ENCODE assay signal across 1 cellular context in the genomic region with DNA sequence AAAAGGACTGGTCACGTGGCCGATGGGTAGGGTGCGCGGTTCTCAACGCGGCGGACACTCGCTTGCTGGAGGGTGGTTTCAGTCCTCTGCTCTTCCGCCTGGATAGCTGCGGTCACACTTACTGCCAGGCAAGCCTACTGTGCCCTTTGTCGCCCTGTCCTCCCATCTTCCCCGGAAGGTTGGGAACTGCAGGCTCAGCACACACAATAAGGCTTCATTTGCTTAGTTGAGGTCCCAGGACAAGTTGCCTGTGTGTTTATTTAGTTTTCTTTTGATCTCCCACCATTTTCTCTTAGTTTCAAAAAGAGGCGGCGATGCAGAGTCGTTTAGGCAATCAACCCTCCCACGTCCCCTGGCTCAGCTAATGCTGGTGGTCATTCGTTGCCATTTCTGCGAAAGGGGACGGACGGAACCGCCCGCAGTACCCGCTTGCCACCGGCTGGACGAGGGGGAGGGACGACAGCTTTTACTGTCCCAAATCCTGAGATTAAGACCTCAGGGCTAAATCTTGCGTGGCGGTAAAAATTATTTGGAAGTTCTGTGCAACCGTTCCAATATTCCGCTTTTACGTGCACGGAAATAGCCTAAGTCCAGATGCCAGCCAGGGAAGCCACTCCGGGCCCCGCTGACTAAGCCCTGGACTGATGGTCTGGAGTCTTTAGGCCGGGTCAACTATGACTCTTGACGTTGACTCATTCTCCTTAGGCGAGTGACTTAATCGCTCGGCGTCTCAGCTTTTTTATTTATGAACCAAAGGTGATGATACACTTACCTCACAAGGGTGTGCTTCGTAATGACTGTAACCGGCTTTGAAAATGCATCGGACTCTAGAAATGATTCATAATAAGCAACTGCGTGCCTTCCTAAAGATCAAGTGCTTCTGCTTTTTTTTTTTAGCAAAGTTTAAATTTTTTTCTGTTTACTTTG.
TF ChIP-seq lines count a peak whose summit lies in the region.

No MANE protein-coding gene starts in this region.

TF ChIP-seq in HEK293, 187 proteins besides CTCF, POLR2A, EP300 and RAD21 (continued from another document and continues in another):
- peak; percentile 52 for TF ChIP-seq SP2 (tag by site-specific recombination; IDR thresholded peaks at IDR 0.05)
- no peak for TF ChIP-seq ZNF433 (tag by site-specific recombination; IDR thresholded peaks at IDR 0.05; ENCODE audit: low read depth)
- TF ChIP-seq ZNF530 (tag by site-specific recombination; IDR thresholded peaks at IDR 0.05; ENCODE audit: low read depth): no peak
- no peak for TF ChIP-seq IKZF3 (tag by site-specific recombination; IDR thresholded peaks at IDR 0.05)
- TF ChIP-seq ZNF391 (tag by site-specific recombination; IDR thresholded peaks at IDR 0.05; ENCODE audit: borderline replicate concordance, low read depth): no peak
- TF ChIP-seq, protein P1, sequence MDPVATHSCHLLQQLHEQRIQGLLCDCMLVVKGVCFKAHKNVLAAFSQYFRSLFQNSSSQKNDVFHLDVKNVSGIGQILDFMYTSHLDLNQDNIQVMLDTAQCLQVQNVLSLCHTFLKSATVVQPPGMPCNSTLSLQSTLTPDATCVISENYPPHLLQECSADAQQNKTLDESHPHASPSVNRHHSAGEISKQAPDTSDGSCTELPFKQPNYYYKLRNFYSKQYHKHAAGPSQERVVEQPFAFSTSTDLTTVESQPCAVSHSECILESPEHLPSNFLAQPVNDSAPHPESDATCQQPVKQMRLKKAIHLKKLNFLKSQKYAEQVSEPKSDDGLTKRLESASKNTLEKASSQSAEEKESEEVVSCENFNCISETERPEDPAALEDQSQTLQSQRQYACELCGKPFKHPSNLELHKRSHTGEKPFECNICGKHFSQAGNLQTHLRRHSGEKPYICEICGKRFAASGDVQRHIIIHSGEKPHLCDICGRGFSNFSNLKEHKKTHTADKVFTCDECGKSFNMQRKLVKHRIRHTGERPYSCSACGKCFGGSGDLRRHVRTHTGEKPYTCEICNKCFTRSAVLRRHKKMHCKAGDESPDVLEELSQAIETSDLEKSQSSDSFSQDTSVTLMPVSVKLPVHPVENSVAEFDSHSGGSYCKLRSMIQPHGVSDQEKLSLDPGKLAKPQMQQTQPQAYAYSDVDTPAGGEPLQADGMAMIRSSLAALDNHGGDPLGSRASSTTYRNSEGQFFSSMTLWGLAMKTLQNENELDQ (tag by site-specific recombination; IDR thresholded peaks at IDR 0.05; ENCODE audit: low read depth): no peak
- TF ChIP-seq ZFP37 (tag by site-specific recombination; IDR thresholded peaks at IDR 0.05): no peak; the same call in 1 of the 2 replicates
- TF ChIP-seq SALL2 (tag by site-specific recombination; IDR thresholded peaks at IDR 0.05; ENCODE audit: borderline replicate concordance): no peak
- TF ChIP-seq SP3 (tag by site-specific recombination; IDR thresholded peaks at IDR 0.05): no peak
- TF ChIP-seq ZNF514 (tag by site-specific recombination; IDR thresholded peaks at IDR 0.05): no peak
- TF ChIP-seq, protein P2, sequence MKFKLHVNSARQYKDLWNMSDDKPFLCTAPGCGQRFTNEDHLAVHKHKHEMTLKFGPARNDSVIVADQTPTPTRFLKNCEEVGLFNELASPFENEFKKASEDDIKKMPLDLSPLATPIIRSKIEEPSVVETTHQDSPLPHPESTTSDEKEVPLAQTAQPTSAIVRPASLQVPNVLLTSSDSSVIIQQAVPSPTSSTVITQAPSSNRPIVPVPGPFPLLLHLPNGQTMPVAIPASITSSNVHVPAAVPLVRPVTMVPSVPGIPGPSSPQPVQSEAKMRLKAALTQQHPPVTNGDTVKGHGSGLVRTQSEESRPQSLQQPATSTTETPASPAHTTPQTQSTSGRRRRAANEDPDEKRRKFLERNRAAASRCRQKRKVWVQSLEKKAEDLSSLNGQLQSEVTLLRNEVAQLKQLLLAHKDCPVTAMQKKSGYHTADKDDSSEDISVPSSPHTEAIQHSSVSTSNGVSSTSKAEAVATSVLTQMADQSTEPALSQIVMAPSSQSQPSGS (tag by site-specific recombination; IDR thresholded peaks at IDR 0.05; ENCODE audit: low read depth): no peak
- TF ChIP-seq, protein P3, sequence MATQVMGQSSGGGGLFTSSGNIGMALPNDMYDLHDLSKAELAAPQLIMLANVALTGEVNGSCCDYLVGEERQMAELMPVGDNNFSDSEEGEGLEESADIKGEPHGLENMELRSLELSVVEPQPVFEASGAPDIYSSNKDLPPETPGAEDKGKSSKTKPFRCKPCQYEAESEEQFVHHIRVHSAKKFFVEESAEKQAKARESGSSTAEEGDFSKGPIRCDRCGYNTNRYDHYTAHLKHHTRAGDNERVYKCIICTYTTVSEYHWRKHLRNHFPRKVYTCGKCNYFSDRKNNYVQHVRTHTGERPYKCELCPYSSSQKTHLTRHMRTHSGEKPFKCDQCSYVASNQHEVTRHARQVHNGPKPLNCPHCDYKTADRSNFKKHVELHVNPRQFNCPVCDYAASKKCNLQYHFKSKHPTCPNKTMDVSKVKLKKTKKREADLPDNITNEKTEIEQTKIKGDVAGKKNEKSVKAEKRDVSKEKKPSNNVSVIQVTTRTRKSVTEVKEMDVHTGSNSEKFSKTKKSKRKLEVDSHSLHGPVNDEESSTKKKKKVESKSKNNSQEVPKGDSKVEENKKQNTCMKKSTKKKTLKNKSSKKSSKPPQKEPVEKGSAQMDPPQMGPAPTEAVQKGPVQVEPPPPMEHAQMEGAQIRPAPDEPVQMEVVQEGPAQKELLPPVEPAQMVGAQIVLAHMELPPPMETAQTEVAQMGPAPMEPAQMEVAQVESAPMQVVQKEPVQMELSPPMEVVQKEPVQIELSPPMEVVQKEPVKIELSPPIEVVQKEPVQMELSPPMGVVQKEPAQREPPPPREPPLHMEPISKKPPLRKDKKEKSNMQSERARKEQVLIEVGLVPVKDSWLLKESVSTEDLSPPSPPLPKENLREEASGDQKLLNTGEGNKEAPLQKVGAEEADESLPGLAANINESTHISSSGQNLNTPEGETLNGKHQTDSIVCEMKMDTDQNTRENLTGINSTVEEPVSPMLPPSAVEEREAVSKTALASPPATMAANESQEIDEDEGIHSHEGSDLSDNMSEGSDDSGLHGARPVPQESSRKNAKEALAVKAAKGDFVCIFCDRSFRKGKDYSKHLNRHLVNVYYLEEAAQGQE (tag by site-specific recombination; IDR thresholded peaks at IDR 0.05): peak; percentile 33; the same call in 1 of the 2 replicates
- TF ChIP-seq GFI1B (tag by site-specific recombination; IDR thresholded peaks at IDR 0.05): no peak
- TF ChIP-seq ZNF658 (tag by site-specific recombination; IDR thresholded peaks at IDR 0.05): no peak
- no peak for TF ChIP-seq ZFP69B (tag by site-specific recombination; IDR thresholded peaks at IDR 0.05)
- 0 out of 2 replicates have a peak, but pooled peaks have one; percentile 34 for TF ChIP-seq ZNF366 (tag by site-specific recombination; conservative IDR thresholded peaks at IDR 0.05)
- TF ChIP-seq KLF7 (tag by site-specific recombination; IDR thresholded peaks at IDR 0.05; ENCODE audit: borderline replicate concordance): no peak
- no peak for TF ChIP-seq ZNF626 (tag by site-specific recombination; IDR thresholded peaks at IDR 0.05)
- TF ChIP-seq GLIS2 (tag by site-specific recombination; IDR thresholded peaks at IDR 0.05): no peak
- TF ChIP-seq ZNF174 (tag by site-specific recombination; IDR thresholded peaks at IDR 0.05): no peak
- no peak for TF ChIP-seq PRDM1 (tag by site-specific recombination; IDR thresholded peaks at IDR 0.05)
- no peak for TF ChIP-seq ZNF747 (tag by site-specific recombination; IDR thresholded peaks at IDR 0.05)
- no peak for TF ChIP-seq ZSCAN23 (tag by site-specific recombination; IDR thresholded peaks at IDR 0.05)
- 0 out of 2 replicates have a peak, but pooled peaks have one; percentile 6 for TF ChIP-seq KLF16 (tag by site-specific recombination; IDR thresholded peaks at IDR 0.05)
- TF ChIP-seq, protein P4, sequence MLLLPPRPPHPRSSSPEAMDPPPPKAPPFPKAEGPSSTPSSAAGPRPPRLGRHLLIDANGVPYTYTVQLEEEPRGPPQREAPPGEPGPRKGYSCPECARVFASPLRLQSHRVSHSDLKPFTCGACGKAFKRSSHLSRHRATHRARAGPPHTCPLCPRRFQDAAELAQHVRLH (tag by site-specific recombination; IDR thresholded peaks at IDR 0.05): peak; percentile 62; the same call in 1 of the 2 replicates
- no peak for TF ChIP-seq ZNF707 (tag by site-specific recombination; IDR thresholded peaks at IDR 0.05)
- no peak for TF ChIP-seq ZNF37A (tag by site-specific recombination; IDR thresholded peaks at IDR 0.05)
- TF ChIP-seq ZNF544 (tag by site-specific recombination; IDR thresholded peaks at IDR 0.05): no peak
- peak; percentile 97 for TF ChIP-seq ZNF660 (tag by site-specific recombination; IDR thresholded peaks at IDR 0.05)
- TF ChIP-seq ZNF571 (tag by site-specific recombination; IDR thresholded peaks at IDR 0.05): no peak
- TF ChIP-seq BCL11B (tag by site-specific recombination; IDR thresholded peaks at IDR 0.05; ENCODE audit: low read depth): no peak
- no peak for TF ChIP-seq ZNF266 (tag by site-specific recombination; IDR thresholded peaks at IDR 0.05; ENCODE audit: low read depth)
- no peak for TF ChIP-seq ZNF624 (tag by site-specific recombination; IDR thresholded peaks at IDR 0.05)
- TF ChIP-seq KLF1 (tag by site-specific recombination; IDR thresholded peaks at IDR 0.05): no peak
- TF ChIP-seq ZNF48 (tag by site-specific recombination; IDR thresholded peaks at IDR 0.05): no peak
- TF ChIP-seq ZNF548 (tag by site-specific recombination; IDR thresholded peaks at IDR 0.05): no peak
- TF ChIP-seq ZNF791 (tag by site-specific recombination; IDR thresholded peaks at IDR 0.05): no peak
- no peak for TF ChIP-seq HOXD13 (CRISPR knock-in tag; IDR thresholded peaks at IDR 0.05; ENCODE audit: borderline replicate concordance)
- TF ChIP-seq, protein P5, sequence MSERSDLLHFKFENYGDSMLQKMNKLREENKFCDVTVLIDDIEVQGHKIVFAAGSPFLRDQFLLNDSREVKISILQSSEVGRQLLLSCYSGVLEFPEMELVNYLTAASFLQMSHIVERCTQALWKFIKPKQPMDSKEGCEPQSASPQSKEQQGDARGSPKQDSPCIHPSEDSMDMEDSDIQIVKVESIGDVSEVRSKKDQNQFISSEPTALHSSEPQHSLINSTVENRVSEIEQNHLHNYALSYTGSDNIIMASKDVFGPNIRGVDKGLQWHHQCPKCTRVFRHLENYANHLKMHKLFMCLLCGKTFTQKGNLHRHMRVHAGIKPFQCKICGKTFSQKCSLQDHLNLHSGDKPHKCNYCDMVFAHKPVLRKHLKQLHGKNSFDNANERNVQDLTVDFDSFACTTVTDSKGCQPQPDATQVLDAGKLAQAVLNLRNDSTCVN (tag by site-specific recombination; optimal IDR thresholded peaks at IDR 0.05): no peak
- no peak for TF ChIP-seq ZNF670 (tag by site-specific recombination; IDR thresholded peaks at IDR 0.05; ENCODE audit: low read depth)
- peak; percentile 54 for TF ChIP-seq ZBTB8A (tag by site-specific recombination; IDR thresholded peaks at IDR 0.05)
- TF ChIP-seq, protein P6, sequence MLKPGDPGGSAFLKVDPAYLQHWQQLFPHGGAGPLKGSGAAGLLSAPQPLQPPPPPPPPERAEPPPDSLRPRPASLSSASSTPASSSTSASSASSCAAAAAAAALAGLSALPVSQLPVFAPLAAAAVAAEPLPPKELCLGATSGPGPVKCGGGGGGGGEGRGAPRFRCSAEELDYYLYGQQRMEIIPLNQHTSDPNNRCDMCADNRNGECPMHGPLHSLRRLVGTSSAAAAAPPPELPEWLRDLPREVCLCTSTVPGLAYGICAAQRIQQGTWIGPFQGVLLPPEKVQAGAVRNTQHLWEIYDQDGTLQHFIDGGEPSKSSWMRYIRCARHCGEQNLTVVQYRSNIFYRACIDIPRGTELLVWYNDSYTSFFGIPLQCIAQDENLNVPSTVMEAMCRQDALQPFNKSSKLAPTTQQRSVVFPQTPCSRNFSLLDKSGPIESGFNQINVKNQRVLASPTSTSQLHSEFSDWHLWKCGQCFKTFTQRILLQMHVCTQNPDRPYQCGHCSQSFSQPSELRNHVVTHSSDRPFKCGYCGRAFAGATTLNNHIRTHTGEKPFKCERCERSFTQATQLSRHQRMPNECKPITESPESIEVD (tag by site-specific recombination; IDR thresholded peaks at IDR 0.05): no peak
- no peak for TF ChIP-seq ZNF221 (tag by site-specific recombination; IDR thresholded peaks at IDR 0.05; ENCODE audit: borderline replicate concordance)
- TF ChIP-seq ZNF473 (tag by site-specific recombination; IDR thresholded peaks at IDR 0.05): no peak
- no peak for TF ChIP-seq ZNF10 (tag by site-specific recombination; IDR thresholded peaks at IDR 0.05)
- no peak for TF ChIP-seq ZNF555 (tag by site-specific recombination; conservative IDR thresholded peaks at IDR 0.05)
- TF ChIP-seq ZIC2 (tag by site-specific recombination; IDR thresholded peaks at IDR 0.05): no peak
- TF ChIP-seq OSR2 (tag by site-specific recombination; IDR thresholded peaks at IDR 0.05): no peak
- TF ChIP-seq ZNF140 (tag by site-specific recombination; IDR thresholded peaks at IDR 0.05): no peak
- TF ChIP-seq ZNF239 (tag by site-specific recombination; IDR thresholded peaks at IDR 0.05): no peak
- no peak for TF ChIP-seq KLF9 (tag by site-specific recombination; IDR thresholded peaks at IDR 0.05; ENCODE audit: low read depth)
- TF ChIP-seq, protein P7, sequence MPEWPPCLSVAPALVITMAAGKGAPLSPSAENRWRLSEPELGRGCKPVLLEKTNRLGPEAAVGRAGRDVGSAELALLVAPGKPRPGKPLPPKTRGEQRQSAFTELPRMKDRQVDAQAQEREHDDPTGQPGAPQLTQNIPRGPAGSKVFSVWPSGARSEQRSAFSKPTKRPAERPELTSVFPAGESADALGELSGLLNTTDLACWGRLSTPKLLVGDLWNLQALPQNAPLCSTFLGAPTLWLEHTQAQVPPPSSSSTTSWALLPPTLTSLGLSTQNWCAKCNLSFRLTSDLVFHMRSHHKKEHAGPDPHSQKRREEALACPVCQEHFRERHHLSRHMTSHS (tag by site-specific recombination; IDR thresholded peaks at IDR 0.05): no peak
- no peak for TF ChIP-seq REPIN1 (tag by site-specific recombination; IDR thresholded peaks at IDR 0.05; ENCODE audit: low read depth)
- TF ChIP-seq ZNF157 (tag by site-specific recombination; IDR thresholded peaks at IDR 0.05): no peak
- no peak for TF ChIP-seq ZNF521 (tag by site-specific recombination; IDR thresholded peaks at IDR 0.05)
- 0 out of 2 replicates have a peak, but pooled peaks have one; percentile 26 for TF ChIP-seq KLF10 (tag by site-specific recombination; IDR thresholded peaks at IDR 0.05)
- TF ChIP-seq ZNF561 (tag by site-specific recombination; IDR thresholded peaks at IDR 0.05; ENCODE audit: borderline replicate concordance): 0 out of 2 replicates have a peak, but pooled peaks have one; percentile 16
- no peak for TF ChIP-seq ZNF792 (tag by site-specific recombination; IDR thresholded peaks at IDR 0.05)
- no peak for TF ChIP-seq ZNF560 (tag by site-specific recombination; IDR thresholded peaks at IDR 0.05; ENCODE audit: borderline replicate concordance)
- TF ChIP-seq ZNF184 (tag by site-specific recombination; IDR thresholded peaks at IDR 0.05): 0 out of 2 replicates have a peak, but pooled peaks have one; percentile 22
- peak; percentile 92 for TF ChIP-seq ZNF335 (tag by site-specific recombination; conservative IDR thresholded peaks at IDR 0.05)
- TF ChIP-seq ZNF341 (tag by site-specific recombination; IDR thresholded peaks at IDR 0.05; ENCODE audit: low read depth): peak; percentile 76
- no peak for TF ChIP-seq ZNF214 (tag by site-specific recombination; IDR thresholded peaks at IDR 0.05; ENCODE audit: borderline replicate concordance)
